In the genomic region with DNA sequence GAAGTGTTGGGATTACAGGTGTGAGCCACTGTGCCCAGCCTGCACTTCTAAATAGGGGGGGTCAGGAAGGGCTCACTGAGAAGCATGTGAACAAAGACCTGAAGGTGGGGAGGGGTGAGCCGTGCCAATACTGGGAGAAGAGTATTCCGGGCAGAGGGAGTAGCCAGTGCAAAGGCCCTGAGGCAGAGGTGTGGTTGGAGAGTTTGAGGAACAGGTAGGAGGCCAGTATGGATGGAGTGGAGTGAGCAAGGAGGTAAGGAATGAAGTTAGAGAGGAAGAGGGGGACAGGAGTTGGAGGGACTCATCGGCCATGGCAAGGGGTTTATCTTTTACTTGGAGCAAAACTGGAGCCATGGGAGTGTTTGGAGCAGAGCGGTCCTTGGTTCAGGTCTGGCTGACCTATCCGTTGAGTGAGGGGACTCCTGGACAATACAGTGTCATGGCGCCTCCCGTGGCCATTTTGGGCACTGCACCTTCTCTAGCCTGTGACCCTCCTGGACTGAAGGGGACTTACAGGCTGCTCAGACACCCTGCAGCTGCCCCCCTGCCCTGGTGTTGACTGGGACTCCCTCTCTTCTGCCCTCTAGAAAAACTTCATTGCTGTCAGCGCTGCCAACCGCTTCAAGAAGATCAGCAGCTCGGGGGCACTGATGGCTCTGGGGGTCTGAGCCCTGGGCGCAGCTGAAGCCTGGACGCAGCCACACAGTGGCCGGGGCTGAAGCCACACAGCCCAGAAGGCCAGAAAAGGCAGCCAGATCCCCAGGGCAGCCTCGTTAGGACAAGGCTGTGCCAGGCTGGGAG, we compare ENCODE assay signal across 9 cellular contexts. TPM values are rescaled to one million over a fixed set of nuclear protein-coding genes. Genes with fewer than 3 reads are reported as not detected.
DNase-seq lines count a peak whose midpoint lies in the region; ATAC-seq, FAIRE-seq and TF ChIP-seq lines count a peak whose summit lies in the region.
"Had no signal": no experiment of that assay in that cellular context is flagged by ENCODE, and none has a peak within 500 bp of the region (broad histone marks: within the 10 kb centered on the region; RNA-seq: fewer than 3 reads in every experiment).

No MANE protein-coding gene starts in this region.

- H3K9me1 ChIP-seq in endothelial cell of umbilical vein (replicated peaks; ENCODE audit: control insufficient read depth, extremely low read depth, insufficient read depth, low read length), result no peaks in the 10 kb centered on the region

- no TSS peak for BruUV-seq in endothelial cell of umbilical vein (replicated peaks; lab: Mats Ljungman, UMichigan)

- dilution Hi-C loops in endothelial cell of umbilical vein (cut with MboI; ENCODE audit: extremely low pct_ligation_motif_present, low sequenced_read_pairs), result no loop called here

- TF ChIP-seq POLR2A in endothelial cell of umbilical vein (IDR thresholded peaks at IDR 0.05; ENCODE audit: low read depth, low read length) (no peak), upper lobe of left lung (IDR thresholded peaks at IDR 0.05) (no peak)

- no peaks in the 10 kb centered on the region for H3K36me3 Mint-ChIP-seq in activated CD8-positive, alpha-beta T cell treated with anti-CD3 and anti-CD28 coated beads for 36 hours (ENCODE audit: low read depth)
- no peaks in the 10 kb centered on the region for H3K36me3 Mint-ChIP-seq in neural crest cell (ENCODE audit: low read depth)
- H3K36me3 Mint-ChIP-seq in stimulated activated memory B cell treated with anti-CD40 and anti-IgM and Interleukin-4, amounts not matched to agents 10 μg/mL and 1 μg/mL and 100 μg/mL, for 72 hours, result no peaks in the 10 kb centered on the region

- no peak overlapping the region for H3K4me3 Mint-ChIP-seq in activated CD8-positive, alpha-beta T cell treated with anti-CD3 and anti-CD28 coated beads for 36 hours
- H3K4me3 Mint-ChIP-seq in neural crest cell, result peak overlapping the region; percentile 33
- H3K4me3 Mint-ChIP-seq in stimulated activated memory B cell treated with anti-CD40 and anti-IgM and Interleukin-4, amounts not matched to agents 10 μg/mL and 1 μg/mL and 100 μg/mL, for 72 hours, result no peak overlapping the region

- H3K27ac ChIP-seq in endothelial cell of umbilical vein (ENCODE audit: insufficient read depth, low read depth, low read length), result no peak overlapping the region
- H3K27ac ChIP-seq in upper lobe of left lung, result no peak overlapping the region

- 52 to 58% methylated on average over 9 to 14 of the region's 14 CpGs for WGBS in upper lobe of left lung, 2 donors

- H4K20me1 ChIP-seq in endothelial cell of umbilical vein (replicated peaks; ENCODE audit: control insufficient read depth, extremely low read depth, insufficient read depth, low read length), result no peaks in the 10 kb centered on the region

- peaks cover 8% of the 10 kb centered on the region for H3K4me1 Mint-ChIP-seq in activated CD8-positive, alpha-beta T cell treated with anti-CD3 and anti-CD28 coated beads for 36 hours (ENCODE audit: low read depth)
- H3K4me1 Mint-ChIP-seq in neural crest cell, result peaks cover 37% of the 10 kb centered on the region
- peaks cover 20% of the 10 kb centered on the region for H3K4me1 Mint-ChIP-seq in stimulated activated memory B cell treated with anti-CD40 and anti-IgM and Interleukin-4, amounts not matched to agents 10 μg/mL and 1 μg/mL and 100 μg/mL, for 72 hours

- no peak for TF ChIP-seq EP300 in upper lobe of left lung (IDR thresholded peaks at IDR 0.05)

- H3K9me3 Mint-ChIP-seq in activated CD8-positive, alpha-beta T cell treated with anti-CD3 and anti-CD28 coated beads for 36 hours, result no peaks in the 10 kb centered on the region
- no peaks in the 10 kb centered on the region for H3K9me3 Mint-ChIP-seq in neural crest cell
- H3K9me3 Mint-ChIP-seq in stimulated activated memory B cell treated with anti-CD40 and anti-IgM and Interleukin-4, amounts not matched to agents 10 μg/mL and 1 μg/mL and 100 μg/mL, for 72 hours, result no peaks in the 10 kb centered on the region

- DNase-seq in NCI-H2029 (lab: John Stamatoyannopoulos, UW) (peak; percentile 30), NCI-H2029 treated with DMSO at 0.1 percent for 48 hours (lab: John Stamatoyannopoulos, UW) (no peak), NCI-H146 (lab: John Stamatoyannopoulos, UW) (peak; percentile 54), endothelial cell of umbilical vein (ENCODE audit: low read depth, low spot score) (peak; percentile 67), neural crest cell (ENCODE audit: low read depth, low spot score) (peak; percentile 100), upper lobe of left lung (peak in 1 of 2 donors; percentile 56)
- DNase-seq in activated CD8-positive, alpha-beta T cell treated with anti-CD3 and anti-CD28 coated beads for 36 hours, result peak; percentile 83

- H3K4me3 ChIP-seq in endothelial cell of umbilical vein (replicated peaks in 1 of 3; ENCODE audit: insufficient read depth in 1 of 3, low read depth in 1 of 3, low read length in 3 of 3) (no peak overlapping the region), upper lobe of left lung (no peak overlapping the region)

- H3K27ac Mint-ChIP-seq in activated CD8-positive, alpha-beta T cell treated with anti-CD3 and anti-CD28 coated beads for 36 hours, result no peak overlapping the region
- H3K27ac Mint-ChIP-seq in neural crest cell (ENCODE audit: unreplicated experiment), result peak overlapping the region; percentile 93
- H3K27ac Mint-ChIP-seq in stimulated activated memory B cell treated with anti-CD40 and anti-IgM and Interleukin-4, amounts not matched to agents 10 μg/mL and 1 μg/mL and 100 μg/mL, for 72 hours, result no peak overlapping the region

- H3K27me3 ChIP-seq in endothelial cell of umbilical vein (ENCODE audit: control insufficient read depth in 2 of 2, insufficient read depth in 2 of 2, low read length in 2 of 2), result no peaks in the 10 kb centered on the region
- no peaks in the 10 kb centered on the region for H3K27me3 ChIP-seq in upper lobe of left lung

- no peak overlapping the region for H3K4me2 ChIP-seq in endothelial cell of umbilical vein (ENCODE audit: insufficient read depth, low read length)

- H3K4me1 ChIP-seq in endothelial cell of umbilical vein (ENCODE audit: control insufficient read depth, extremely low read depth, insufficient read depth, low read length) (peaks cover 37% of the 10 kb centered on the region), upper lobe of left lung (peaks cover 11 to 29% (median 14%) of the 10 kb centered on the region in 4 donors)

- no peaks in the 10 kb centered on the region for H3K79me2 ChIP-seq in endothelial cell of umbilical vein (ENCODE audit: control insufficient read depth, insufficient read depth, low read length)

- CTCF ChIA-PET in activated CD8-positive, alpha-beta T cell treated with anti-CD3 and anti-CD28 coated beads for 36 hours (lab: Charles Lee), result interaction anchor here (0.7 to 6.8 kb wide), 9 partner anchors 8 to 119 kb away, joined by 3 to 46 read pairs (median 4); a partner anchor contains a TSS
- CTCF ChIA-PET in endothelial cell of umbilical vein (lab: Charles Lee), result interaction anchor here (1.0 to 25.3 kb wide), 5 partner anchors 10 to 199 kb away, joined by 4 to 619 read pairs (median 8); a partner anchor contains a TSS

- no peak overlapping the region for H2AFZ ChIP-seq in endothelial cell of umbilical vein (ENCODE audit: low read depth, low read length)

- intact Hi-C loops in activated CD8-positive, alpha-beta T cell treated with anti-CD3 and anti-CD28 coated beads for 36 hours (cut with micrococcal nuclease), result no loop called here
- intact Hi-C loops in endothelial cell of umbilical vein (cut with micrococcal nuclease), result loop anchor here (1.0 kb wide), 1 partner anchor 10 kb away; no protein-coding TSS in a partner anchor

- FAIRE-seq in endothelial cell of umbilical vein (lab: Jason Lieb, UNC), result peak; percentile 88
- FAIRE-seq: G401.6 had no signal

- H3K27me3 Mint-ChIP-seq in activated CD8-positive, alpha-beta T cell treated with anti-CD3 and anti-CD28 coated beads for 36 hours, result no peaks in the 10 kb centered on the region
- no peaks in the 10 kb centered on the region for H3K27me3 Mint-ChIP-seq in neural crest cell (ENCODE audit: low read depth)
- H3K27me3 Mint-ChIP-seq in stimulated activated memory B cell treated with anti-CD40 and anti-IgM and Interleukin-4, amounts not matched to agents 10 μg/mL and 1 μg/mL and 100 μg/mL, for 72 hours, result peaks cover 9% of the 10 kb centered on the region

- peak; percentile 90 for TF ChIP-seq CTCF in activated CD8-positive, alpha-beta T cell treated with anti-CD3 and anti-CD28 coated beads for 36 hours (IDR thresholded peaks at IDR 0.05)
- TF ChIP-seq CTCF in endothelial cell of umbilical vein (IDR thresholded peaks at IDR 0.05; ENCODE audit: extremely low read depth in 1 of 2, insufficient read depth in 1 of 2, low read depth in 1 of 2, low read length in 2 of 2) (peak; percentile 89 to 93), neural crest cell (conservative IDR thresholded peaks at IDR 0.05) (peak; percentile 90), upper lobe of left lung (IDR thresholded peaks at IDR 0.05) (peak; percentile 60 to 82 (median 75))

- POLR2A ChIA-PET in activated CD8-positive, alpha-beta T cell treated with anti-CD3 and anti-CD28 coated beads for 36 hours (lab: Charles Lee), result no interaction called here
- POLR2A ChIA-PET in endothelial cell of umbilical vein (lab: Charles Lee), result no interaction called here

- H3K36me3 ChIP-seq in endothelial cell of umbilical vein (ENCODE audit: control insufficient read depth in 2 of 2, extremely low read depth in 1 of 2, insufficient read depth in 2 of 2, low read length in 2 of 2) (no peaks in the 10 kb centered on the region), upper lobe of left lung (no peaks in the 10 kb centered on the region)

- H3K9me3 ChIP-seq in endothelial cell of umbilical vein (replicated peaks; ENCODE audit: control insufficient read depth, insufficient read depth, low read length) (no peaks in the 10 kb centered on the region), upper lobe of left lung (no peaks in the 10 kb centered on the region)

- no peak overlapping the region for H3K9ac ChIP-seq in endothelial cell of umbilical vein (replicated peaks; ENCODE audit: extremely low read depth, insufficient read depth, low read length)

- peak; percentile 71 for ATAC-seq in activated CD8-positive, alpha-beta T cell treated with anti-CD3 and anti-CD28 coated beads for 36 hours
- peak in 1 of 2 donors; percentile 54 for ATAC-seq in upper lobe of left lung (ENCODE audit: low FRiP score in 2 of 2)
- ATAC-seq in stimulated activated memory B cell treated with anti-CD40 and anti-IgM and Interleukin-4, amounts not matched to agents 10 μg/mL and 1 μg/mL and 100 μg/mL, for 72 hours, result no peak

RNA-seq across cellular contexts. Expression of a gene that starts 12.1 kb away (rescaled TPM):
- total RNA-seq in activated CD8-positive, alpha-beta T cell treated with anti-CD3 and anti-CD28 coated beads for 36 hours, result not detected
- total RNA-seq in endothelial cell of umbilical vein, result not detected in 2 replicates
- 0.81 and 0.84 TPM in 2 replicates for polyA plus RNA-seq in endothelial cell of umbilical vein
- 0.35 and 0.56 TPM in 2 replicates for polyA plus RNA-seq in endothelial cell of umbilical vein (2011; cell fraction: cytosol; rRNA removed)
- polyA plus RNA-seq in endothelial cell of umbilical vein (2011; cell fraction: nucleus; rRNA removed), result 0.14 and 0.41 TPM in 2 replicates
- polyA plus RNA-seq in endothelial cell of umbilical vein (2012), result 0.13 and 0.26 TPM in 2 replicates
- 0.22 TPM in 1 of 2 replicates, not detected in the other for polyA minus RNA-seq in endothelial cell of umbilical vein
- not detected for polyA minus RNA-seq in endothelial cell of umbilical vein (2011; cell fraction: cytosol; rRNA and poly(A)+ RNA removed)
- polyA minus RNA-seq in endothelial cell of umbilical vein (2011; cell fraction: nucleus; rRNA and poly(A)+ RNA removed), result 0.87 and 0.96 TPM in 2 replicates
- total RNA-seq in neural crest cell, result not detected in 2 replicates
- 1 to 10 TPM in 2 of 6 donors, under 1 TPM in 1, not detected in 3; 0.91 to 1.7 (median 1.3) TPM for total RNA-seq in upper lobe of left lung

RNA-seq across cellular contexts. Expression of a gene that starts 14.2 kb away (rescaled TPM):
- total RNA-seq in activated CD8-positive, alpha-beta T cell treated with anti-CD3 and anti-CD28 coated beads for 36 hours, result under 1 TPM; 0.13 to 0.27 TPM
- total RNA-seq in endothelial cell of umbilical vein, result 2.7 and 3.2 TPM in 2 replicates
- polyA plus RNA-seq in endothelial cell of umbilical vein, result 2.6 and 3.7 TPM in 2 replicates
- polyA plus RNA-seq in endothelial cell of umbilical vein (2011; cell fraction: cytosol; rRNA removed), result 2.3 and 2.8 TPM in 2 replicates
- 3.6 and 4.3 TPM in 2 replicates for polyA plus RNA-seq in endothelial cell of umbilical vein (2011; cell fraction: nucleus; rRNA removed)
- polyA plus RNA-seq in endothelial cell of umbilical vein (2012), result 1.5 and 1.6 TPM in 2 replicates
- polyA minus RNA-seq in endothelial cell of umbilical vein, result 1.7 and 1.9 TPM in 2 replicates
- not detected for polyA minus RNA-seq in endothelial cell of umbilical vein (2011; cell fraction: cytosol; rRNA and poly(A)+ RNA removed)
- 1.5 and 1.6 TPM in 2 replicates for polyA minus RNA-seq in endothelial cell of umbilical vein (2011; cell fraction: nucleus; rRNA and poly(A)+ RNA removed)
- total RNA-seq in neural crest cell, result 1.6 and 1.8 TPM in 2 replicates
- not detected for total RNA-seq in upper lobe of left lung

RNA-seq across cellular contexts. Expression of a gene that starts 37.0 kb away (rescaled TPM):
- not detected for total RNA-seq in activated CD8-positive, alpha-beta T cell treated with anti-CD3 and anti-CD28 coated beads for 36 hours
- 0.62 TPM in 1 of 2 replicates, not detected in the other for total RNA-seq in endothelial cell of umbilical vein
- polyA plus RNA-seq in endothelial cell of umbilical vein, result 0.33 and 0.75 TPM in 2 replicates
- 0.12 and 0.27 TPM in 2 replicates for polyA plus RNA-seq in endothelial cell of umbilical vein (2011; cell fraction: cytosol; rRNA removed)
- polyA plus RNA-seq in endothelial cell of umbilical vein (2011; cell fraction: nucleus; rRNA removed), result 0.16 and 0.35 TPM in 2 replicates
- polyA plus RNA-seq in endothelial cell of umbilical vein (2012), result 0.16 and 0.19 TPM in 2 replicates
- polyA minus RNA-seq in endothelial cell of umbilical vein, result not detected in 2 replicates
- not detected for polyA minus RNA-seq in endothelial cell of umbilical vein (2011; cell fraction: cytosol; rRNA and poly(A)+ RNA removed)
- polyA minus RNA-seq in endothelial cell of umbilical vein (2011; cell fraction: nucleus; rRNA and poly(A)+ RNA removed), result not detected in 2 replicates
- total RNA-seq in neural crest cell, result 13.5 and 13.7 TPM in 2 replicates
- 1 to 10 TPM in 4 of 6 donors, under 1 TPM in 1, not detected in 1; 0.69 to 1.7 (median 1.1) TPM for total RNA-seq in upper lobe of left lung

RNA-seq across cellular contexts. Expression of a gene that starts 37.1 kb away (rescaled TPM):
- total RNA-seq in activated CD8-positive, alpha-beta T cell treated with anti-CD3 and anti-CD28 coated beads for 36 hours, result not detected
- not detected in 2 replicates for total RNA-seq in endothelial cell of umbilical vein
- polyA plus RNA-seq in endothelial cell of umbilical vein, result 0.03 TPM in 1 of 2 replicates, not detected in the other
- 0.04 and 0.10 TPM in 2 replicates for polyA plus RNA-seq in endothelial cell of umbilical vein (2011; cell fraction: cytosol; rRNA removed)
- polyA plus RNA-seq in endothelial cell of umbilical vein (2011; cell fraction: nucleus; rRNA removed), result 0.37 and 0.53 TPM in 2 replicates
- 0.08 TPM in 1 of 2 replicates, not detected in the other for polyA plus RNA-seq in endothelial cell of umbilical vein (2012)
- polyA minus RNA-seq in endothelial cell of umbilical vein, result 0.55 TPM in 1 of 2 replicates, not detected in the other
- not detected for polyA minus RNA-seq in endothelial cell of umbilical vein (2011; cell fraction: cytosol; rRNA and poly(A)+ RNA removed)
- not detected in 2 replicates for polyA minus RNA-seq in endothelial cell of umbilical vein (2011; cell fraction: nucleus; rRNA and poly(A)+ RNA removed)
- 2.9 and 3.3 TPM in 2 replicates for total RNA-seq in neural crest cell
- 10 to 100 TPM in 1 of 6 donors, 1 to 10 TPM in 4, under 1 TPM in 1; 0.31 to 20.7 (median 4.4) TPM for total RNA-seq in upper lobe of left lung
